In genomic region chr13:33383724-33384577, GRCh38 we compare ENCODE assay signal across 26 cellular contexts.
DNase-seq lines count a peak whose midpoint lies in the region; ATAC-seq, FAIRE-seq and TF ChIP-seq lines count a peak whose summit lies in the region.
"Had no signal": no experiment of that assay in that cellular context is flagged by ENCODE, and none has a peak within 500 bp of the region (broad histone marks: within the 10 kb centered on the region; RNA-seq: fewer than 3 reads in every experiment).

No MANE protein-coding gene starts in this region.

- H3K9ac ChIP-seq in HUES48 (ENCODE audit: low read depth, low read length) = no peak overlapping the region

- no peaks in the 10 kb centered on the region for H3K36me3 ChIP-seq in HUES48 (ENCODE audit: control insufficient read depth, insufficient read depth, low read length)
- H3K36me3 ChIP-seq in WERI-Rb-1 = no peaks in the 10 kb centered on the region
- H3K36me3 ChIP-seq: ascending aorta, tibial nerve had no signal

- H3K4me3 ChIP-seq in HUES48 (ENCODE audit: low read depth, low read length) (no peak overlapping the region), WERI-Rb-1 (ENCODE audit: low read depth, low read length) (no peak overlapping the region)
- H3K4me3 ChIP-seq: ascending aorta, hepatocyte, PC-9, tibial nerve had no signal

- in situ Hi-C loops in Caki2 (cut with HindIII; ENCODE audit: low pct_unique_long_range_greater_than_20kb, low sequenced_read_pairs) = no loop called here

- no peak for ATAC-seq in GM21723 (IDR thresholded peaks at IDR 0.05; ENCODE audit: unreplicated experiment)

- TF ChIP-seq CTCF in WERI-Rb-1 (IDR thresholded peaks at IDR 0.05; ENCODE audit: low read depth, low read length) = no peak

- H3K27me3 ChIP-seq in HUES48 (ENCODE audit: control insufficient read depth, insufficient read depth, low read length) (no peaks in the 10 kb centered on the region), WERI-Rb-1 (ENCODE audit: insufficient read depth, low read depth, severe bottlenecking) (no peaks in the 10 kb centered on the region)
- H3K27me3 ChIP-seq: ascending aorta, hepatocyte, tibial nerve had no signal

- peak overlapping the region; percentile 4 for H3K27ac ChIP-seq in HUES48 (ENCODE audit: low read depth, low read length)
- H3K27ac ChIP-seq in WERI-Rb-1 = no peak overlapping the region
- H3K27ac ChIP-seq: ascending aorta, hepatocyte, PC-9, tibial nerve had no signal

- peak; percentile 99 for FAIRE-seq in islet of Langerhans (lab: Jason Lieb, UNC)
- FAIRE-seq: endometrium, frontal cortex had no signal

- peaks cover 11% of the 10 kb centered on the region for H3K4me1 ChIP-seq in HUES48 (ENCODE audit: control insufficient read depth, insufficient read depth, low read length)
- H3K4me1 ChIP-seq: ascending aorta, tibial nerve had no signal

- DNase-seq in Caki2 (ENCODE audit: low read depth) (peak; percentile 76), renal cortical epithelial cell (ENCODE audit: low read depth) (peak; percentile 46), NCI-H146 treated with DMSO at 0.1 percent for 48 hours (lab: John Stamatoyannopoulos, UW; ENCODE audit: unreplicated experiment) (no peak), WERI-Rb-1 (no peak)
- DNase-seq: activated CD4-positive, alpha-beta T cell treated with anti-CD3 and anti-CD28 coated beads, Interleukin-2, amount 10 ng/mL, durations not matched to agents 24 days and 14 days; activated gamma-delta T cell; activated naive CD8-positive, alpha-beta T cell treated with anti-CD3 and anti-CD28 coated beads, Interleukin-2, amount 10 ng/mL, durations not matched to agents 7 days and 5 days; activated T-cell treated with anti-CD3 and anti-CD28 coated beads, Interleukin-2, amount 50 U/mL, for 24 hours; dermis blood vessel endothelial cell; DMS153; GDM1; HCEC 1CT; NCI-H2107; NCI-H446 treated with DMSO at 0.1 percent for 48 hours; nephron progenitor cell; PC-9; posterior cingulate gyrus; SHP77 treated with DMSO at 0.1 percent for 48 hours had no signal

- H3K9me3 ChIP-seq in HUES48 (ENCODE audit: control insufficient read depth, insufficient read depth, low read length) (no peaks in the 10 kb centered on the region), WERI-Rb-1 (ENCODE audit: severe bottlenecking) (no peaks in the 10 kb centered on the region)
- H3K9me3 ChIP-seq: ascending aorta, tibial nerve had no signal

Comparison
In these comparisons a context has a peak if more than half of its experiments do, and no peak if none do; other contexts are left out.
1. DNase-seq: peak in Caki2 (single experiment) and renal cortical epithelial cell (single experiment); none in NCI-H146 treated with DMSO at 0.1 percent for 48 hours (single experiment) and WERI-Rb-1 (single experiment).